ENCODE assay signal across 1 cellular context in the genomic region with DNA sequence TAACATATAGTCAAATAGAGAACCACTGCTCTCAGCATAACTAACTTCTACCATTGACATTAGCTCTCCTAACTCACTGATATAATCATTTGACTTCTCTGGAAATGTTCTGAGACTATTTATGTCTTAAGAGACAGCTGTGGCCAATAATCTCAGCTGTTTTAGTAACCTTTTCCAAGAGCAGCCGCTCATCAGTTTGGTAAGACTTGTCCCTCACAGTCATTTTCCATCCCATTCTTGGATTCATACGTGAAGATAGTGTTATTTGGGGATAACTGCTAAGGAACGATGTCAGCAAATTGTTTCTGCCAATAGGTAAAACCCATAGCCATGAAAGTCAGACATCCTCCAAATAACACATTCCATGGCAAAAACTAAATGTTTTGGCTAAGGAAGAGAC.
TF ChIP-seq lines count a peak whose summit lies in the region.

No MANE protein-coding gene starts in this region.

TF ChIP-seq in SK-N-SH treated with all-trans-retinoic acid at 6 μM for 48 hours, 23 proteins besides CTCF, POLR2A, EP300 and RAD21 (continued from another document):
- TF ChIP-seq, protein P1, sequence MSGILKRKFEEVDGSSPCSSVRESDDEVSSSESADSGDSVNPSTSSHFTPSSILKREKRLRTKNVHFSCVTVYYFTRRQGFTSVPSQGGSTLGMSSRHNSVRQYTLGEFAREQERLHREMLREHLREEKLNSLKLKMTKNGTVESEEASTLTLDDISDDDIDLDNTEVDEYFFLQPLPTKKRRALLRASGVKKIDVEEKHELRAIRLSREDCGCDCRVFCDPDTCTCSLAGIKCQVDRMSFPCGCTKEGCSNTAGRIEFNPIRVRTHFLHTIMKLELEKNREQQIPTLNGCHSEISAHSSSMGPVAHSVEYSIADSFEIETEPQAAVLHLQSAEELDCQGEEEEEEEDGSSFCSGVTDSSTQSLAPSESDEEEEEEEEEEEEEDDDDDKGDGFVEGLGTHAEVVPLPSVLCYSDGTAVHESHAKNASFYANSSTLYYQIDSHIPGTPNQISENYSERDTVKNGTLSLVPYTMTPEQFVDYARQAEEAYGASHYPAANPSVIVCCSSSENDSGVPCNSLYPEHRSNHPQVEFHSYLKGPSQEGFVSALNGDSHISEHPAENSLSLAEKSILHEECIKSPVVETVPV (CRISPR knock-in tag; IDR thresholded peaks at IDR 0.05) = no peak
- TF ChIP-seq ZC3H10 (CRISPR knock-in tag; IDR thresholded peaks at IDR 0.05) (no peak), ZNF565 (CRISPR knock-in tag; conservative IDR thresholded peaks at IDR 0.05; ENCODE audit: low read depth) (no peak)
